Comparison of ENCODE assay signal across 15 cellular contexts in genomic region chr13:42649761-42650289, GRCh38.
DNase-seq lines count a peak whose midpoint lies in the region; ATAC-seq and TF ChIP-seq lines count a peak whose summit lies in the region.
"Had no signal": no experiment of that assay in that cellular context is flagged by ENCODE, and none has a peak within 500 bp of the region (broad histone marks: within the 10 kb centered on the region; RNA-seq: fewer than 3 reads in every experiment).

No MANE protein-coding gene starts in this region.

- TF ChIP-seq CTCF in hepatocyte (IDR thresholded peaks at IDR 0.05; ENCODE audit: poor library complexity) = no peak

- 86% methylated on average over 2 of the region's 2 CpGs for WGBS in hepatocyte (ENCODE audit: low lambda C conversion rate, missing lambda C conversion rate)

- no peaks in the 10 kb centered on the region for H3K4me1 Mint-ChIP-seq in stimulated activated naive CD8-positive, alpha-beta T cell treated with anti-CD3 and anti-CD28 coated beads, Interleukin-15, amount 100 ng/mL, for 72 hours

- no peak overlapping the region for H3K4me3 Mint-ChIP-seq in stimulated activated naive CD8-positive, alpha-beta T cell treated with anti-CD3 and anti-CD28 coated beads, Interleukin-15, amount 100 ng/mL, for 72 hours
- H3K4me3 Mint-ChIP-seq: CD8-positive, alpha-beta T cell had no signal

- H2AFZ ChIP-seq in hepatocyte = no peak overlapping the region

- H3K9me2 ChIP-seq in hepatocyte (replicated peaks; ENCODE audit: insufficient read depth) = no peaks in the 10 kb centered on the region

- ATAC-seq in left colon = no peak
- no peak for ATAC-seq in stimulated activated naive CD8-positive, alpha-beta T cell treated with anti-CD3 and anti-CD28 coated beads, Interleukin-15, amount 100 ng/mL, for 72 hours
- ATAC-seq: CD8-positive, alpha-beta T cell; PC-3 had no signal

- no peak overlapping the region for H3K27ac Mint-ChIP-seq in stimulated activated naive CD8-positive, alpha-beta T cell treated with anti-CD3 and anti-CD28 coated beads, Interleukin-15, amount 100 ng/mL, for 72 hours
- H3K27ac Mint-ChIP-seq: CD8-positive, alpha-beta T cell had no signal

- H3K27me3 Mint-ChIP-seq in stimulated activated naive CD8-positive, alpha-beta T cell treated with anti-CD3 and anti-CD28 coated beads, Interleukin-15, amount 100 ng/mL, for 72 hours = peaks cover 50% of the 10 kb centered on the region

- no peaks in the 10 kb centered on the region for H3K79me2 ChIP-seq in hepatocyte

- intact Hi-C loops in left colon (cut with DNase I, micrococcal nuclease) = no loop called here

- H3K27ac ChIP-seq in hepatocyte = no peak overlapping the region
- H3K27ac ChIP-seq: KMS-11 had no signal

- H3K4me3 ChIP-seq in hepatocyte = no peak overlapping the region

- no peaks in the 10 kb centered on the region for H3K9me3 Mint-ChIP-seq in stimulated activated naive CD8-positive, alpha-beta T cell treated with anti-CD3 and anti-CD28 coated beads, Interleukin-15, amount 100 ng/mL, for 72 hours
- H3K9me3 Mint-ChIP-seq: CD8-positive, alpha-beta T cell had no signal

- H4K20me1 ChIP-seq in hepatocyte (ENCODE audit: insufficient read depth, poor library complexity, severe bottlenecking) = no peaks in the 10 kb centered on the region

- no peaks in the 10 kb centered on the region for H3K27me3 ChIP-seq in hepatocyte

- no peak overlapping the region for H3K4me2 ChIP-seq in hepatocyte
- H3K4me2 ChIP-seq: KMS-11 had no signal

- no peaks in the 10 kb centered on the region for H3K36me3 ChIP-seq in hepatocyte (replicated peaks; ENCODE audit: insufficient read depth, low read depth)

- H3K4me1 ChIP-seq in hepatocyte (ENCODE audit: insufficient read depth) = no peaks in the 10 kb centered on the region

- H3K9me3 ChIP-seq in hepatocyte (ENCODE audit: low read depth) = no peaks in the 10 kb centered on the region

- DNase-seq in DMS79 treated with DMSO at 0.1 percent for 48 hours (lab: John Stamatoyannopoulos, UW) (peak; percentile 63), NCI-H1436 (lab: John Stamatoyannopoulos, UW) (peak; percentile 47), NCI-H748 treated with DMSO at 0.1 percent for 48 hours (lab: John Stamatoyannopoulos, UW) (peak; percentile 63), hepatocyte (ENCODE audit: low spot score) (peak; percentile 8), left colon (no peak), hepatic stellate cell (ENCODE audit: low spot score) (no peak), RKO (ENCODE audit: low spot score) (no peak)
- DNase-seq in stimulated activated naive CD8-positive, alpha-beta T cell treated with anti-CD3 and anti-CD28 coated beads, Interleukin-15, amount 100 ng/mL, for 72 hours = no peak
- DNase-seq: CD8-positive, alpha-beta T cell; EL; NCI-H1694; NCI-H2107; NCI-H510A treated with DMSO at 0.1 percent for 48 hours; PC-3 had no signal

Comparison
In these comparisons a context has a peak if more than half of its experiments do, and no peak if none do; other contexts are left out.
1. DNase-seq: peak in DMS79 treated with DMSO at 0.1 percent for 48 hours (single experiment), NCI-H1436 (single experiment), NCI-H748 treated with DMSO at 0.1 percent for 48 hours (single experiment) and hepatocyte (single experiment); none in left colon (0 of 2), hepatic stellate cell (single experiment), RKO (single experiment) and stimulated activated naive CD8-positive, alpha-beta T cell treated with anti-CD3 and anti-CD28 coated beads, Interleukin-15, amount 100 ng/mL, for 72 hours (0 of 2).